ENCODE assay signal across 31 cellular contexts in genomic region chr6:125570546-125570945, GRCh38.
"Had no signal": no experiment of that assay in that cellular context is flagged by ENCODE, and none has a peak within 500 bp of the region (broad histone marks: within the 10 kb centered on the region; RNA-seq: fewer than 3 reads in every experiment).

No MANE protein-coding gene starts in this region.

- ATAC-seq: activated CD4-positive, CD25-positive, alpha-beta regulatory T cell treated with anti-CD3 and anti-CD28 coated beads, Interleukin-2, amount 50 U/mL, for 24 hours; gastroesophageal sphincter; left ventricle myocardium superior; mucosa of descending colon; stimulated activated effector memory CD8-positive, alpha-beta T cell treated with anti-CD3 and anti-CD28 coated beads, Interleukin-12 subunit alpha, Interleukin-12 subunit beta, amount 100 ng/mL, for 72 hours had no signal

- H3K36me3 ChIP-seq: adrenal gland, colonic mucosa, gastroesophageal sphincter, prostate gland, sigmoid colon, stomach, tibial nerve, WERI-Rb-1 had no signal

- H2AFZ ChIP-seq: hepatocyte had no signal

- H3K9me3 Mint-ChIP-seq: activated naive CD4-positive, alpha-beta T cell treated with anti-CD3 and anti-CD28 coated beads for 36 hours; activated naive CD8-positive, alpha-beta T cell treated with anti-CD3 and anti-CD28 coated beads for 36 hours; natural killer cell treated with Interleukin-12 subunit alpha and Interleukin-12 subunit beta and Interleukin-15 and Interleukin-18, amount 100 ng/mL, for 72 hours; stimulated activated effector memory CD8-positive, alpha-beta T cell treated with anti-CD3 and anti-CD28 coated beads, Interleukin-12 subunit alpha, Interleukin-12 subunit beta, amount 100 ng/mL, for 72 hours; T-helper 1 cell treated with Interleukin-12 subunit alpha and Interleukin-12 subunit beta and Interleukin-4 antibody, amounts not matched to agents 30 μg/mL and 1 μg/mL, for 36 hours had no signal

- H3K4me3 ChIP-seq: adrenal gland, colonic mucosa, dorsolateral prefrontal cortex, gastroesophageal sphincter, hepatocyte, mucosa of descending colon, prostate gland, sigmoid colon, stomach, tibial nerve had no signal

- H3K27ac ChIP-seq: adrenal gland, colonic mucosa, dorsolateral prefrontal cortex, gastroesophageal sphincter, hepatocyte, prostate gland, sigmoid colon, stomach, tibial nerve, WERI-Rb-1 had no signal

- H3K4me2 ChIP-seq: hepatocyte had no signal

- DNase-seq: activated CD4-positive, alpha-beta T cell treated with anti-CD3 and anti-CD28 coated beads for 48 hours; activated CD4-positive, alpha-beta T cell treated with anti-CD3 and anti-CD28 coated beads, Interleukin-2, amount 50 U/mL, for 48 hours; activated CD8-positive, alpha-beta memory T cell treated with anti-CD3 and anti-CD28 coated beads for 24 hours; activated effector memory CD4-positive, alpha-beta T cell treated with anti-CD3 and anti-CD28 coated beads, Interleukin-2, amount 50 U/mL, for 16 hours; activated naive CD4-positive, alpha-beta T cell treated with anti-CD3 and anti-CD28 coated beads for 36 hours; activated naive CD8-positive, alpha-beta T cell treated with anti-CD3 and anti-CD28 coated beads for 36 hours; adrenal gland; colonic mucosa; dorsolateral prefrontal cortex; effector memory CD4-positive, alpha-beta T cell; erythroblast; left cardiac atrium; left ventricle myocardium superior; mucosa of descending colon; retina; sigmoid colon; small intestine; stimulated activated CD4-positive, alpha-beta T cell treated with anti-CD3 and anti-CD28 coated beads, Interleukin-4, amount 100 ng/mL, for 24 hours; stomach; SW 1271; T1000; WERI-Rb-1 had no signal

- H3K27ac Mint-ChIP-seq: activated naive CD4-positive, alpha-beta T cell treated with anti-CD3 and anti-CD28 coated beads for 36 hours; activated naive CD8-positive, alpha-beta T cell treated with anti-CD3 and anti-CD28 coated beads for 36 hours; natural killer cell treated with Interleukin-12 subunit alpha and Interleukin-12 subunit beta and Interleukin-15 and Interleukin-18, amount 100 ng/mL, for 72 hours; stimulated activated effector memory CD8-positive, alpha-beta T cell treated with anti-CD3 and anti-CD28 coated beads, Interleukin-12 subunit alpha, Interleukin-12 subunit beta, amount 100 ng/mL, for 72 hours; T-helper 1 cell treated with Interleukin-12 subunit alpha and Interleukin-12 subunit beta and Interleukin-4 antibody, amounts not matched to agents 30 μg/mL and 1 μg/mL, for 36 hours had no signal

- H3K4me3 Mint-ChIP-seq: activated naive CD4-positive, alpha-beta T cell treated with anti-CD3 and anti-CD28 coated beads for 36 hours; activated naive CD8-positive, alpha-beta T cell treated with anti-CD3 and anti-CD28 coated beads for 36 hours; natural killer cell treated with Interleukin-12 subunit alpha and Interleukin-12 subunit beta and Interleukin-15 and Interleukin-18, amount 100 ng/mL, for 72 hours; stimulated activated effector memory CD8-positive, alpha-beta T cell treated with anti-CD3 and anti-CD28 coated beads, Interleukin-12 subunit alpha, Interleukin-12 subunit beta, amount 100 ng/mL, for 72 hours; T-helper 1 cell treated with Interleukin-12 subunit alpha and Interleukin-12 subunit beta and Interleukin-4 antibody, amounts not matched to agents 30 μg/mL and 1 μg/mL, for 36 hours had no signal

- H3K79me2 ChIP-seq: hepatocyte had no signal

- FAIRE-seq: keratinocyte, small intestine had no signal

- H3K27me3 ChIP-seq: adrenal gland, colonic mucosa, dorsolateral prefrontal cortex, hepatocyte, sigmoid colon, tibial nerve had no signal

- H3K36me3 Mint-ChIP-seq: activated naive CD8-positive, alpha-beta T cell treated with anti-CD3 and anti-CD28 coated beads for 36 hours; natural killer cell treated with Interleukin-12 subunit alpha and Interleukin-12 subunit beta and Interleukin-15 and Interleukin-18, amount 100 ng/mL, for 72 hours; stimulated activated effector memory CD8-positive, alpha-beta T cell treated with anti-CD3 and anti-CD28 coated beads, Interleukin-12 subunit alpha, Interleukin-12 subunit beta, amount 100 ng/mL, for 72 hours had no signal

- H3K9me3 ChIP-seq: adrenal gland, colonic mucosa, gastroesophageal sphincter, mucosa of descending colon, prostate gland, sigmoid colon, stomach, tibial nerve had no signal

- H3K4me1 ChIP-seq: adrenal gland, colonic mucosa, gastroesophageal sphincter, prostate gland, sigmoid colon, stomach, tibial nerve had no signal

- H3K4me1 Mint-ChIP-seq: activated naive CD8-positive, alpha-beta T cell treated with anti-CD3 and anti-CD28 coated beads for 36 hours; stimulated activated effector memory CD8-positive, alpha-beta T cell treated with anti-CD3 and anti-CD28 coated beads, Interleukin-12 subunit alpha, Interleukin-12 subunit beta, amount 100 ng/mL, for 72 hours had no signal
